ENCODE assay signal across 25 cellular contexts in the genomic region with DNA sequence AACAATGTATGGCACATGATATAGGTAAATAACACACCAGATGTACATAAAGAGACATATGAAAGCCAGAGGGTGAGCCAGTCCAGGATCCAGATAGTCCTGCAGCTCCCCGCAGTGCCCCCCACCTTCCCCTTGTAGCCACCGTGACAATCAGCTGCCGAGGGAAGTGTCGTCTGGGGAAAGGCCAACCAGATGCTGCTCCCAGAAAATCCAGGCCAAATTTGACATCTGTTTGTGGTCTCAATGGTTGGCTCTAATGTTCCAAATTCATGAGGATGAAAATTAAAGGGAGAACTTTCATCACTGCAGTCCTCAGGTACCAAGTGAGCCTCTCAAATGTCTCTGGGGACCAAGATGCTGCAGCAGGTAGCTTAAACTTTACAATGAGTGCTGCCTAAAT.
"Had no signal": no experiment of that assay in that cellular context is flagged by ENCODE, and none has a peak within 500 bp of the region (broad histone marks: within the 10 kb centered on the region; RNA-seq: fewer than 3 reads in every experiment).

No MANE protein-coding gene starts in this region.

- H3K27ac ChIP-seq: gastrocnemius medialis, parathyroid adenoma, right lobe of liver, thoracic aorta, tibial nerve, upper lobe of right lung, uterus had no signal

- DNase-seq: cortex of kidney; effector memory CD8-positive, alpha-beta T cell; foreskin fibroblast; gastrocnemius medialis; head of caudate nucleus; naive B cell; right lobe of liver; stimulated activated CD4-positive, alpha-beta T cell treated with anti-CD3 and anti-CD28 coated beads, Interleukin-12 subunit alpha, Interleukin-12 subunit beta, amount 100 ng/mL, for 4 hours; stimulated activated CD4-positive, alpha-beta T cell treated with anti-CD3 and anti-CD28 coated beads, Interleukin-1b, Interleukin-23, amount 100 ng/mL, for 48 hours; stimulated activated CD4-positive, alpha-beta T cell treated with anti-CD3 and anti-CD28 coated beads, Interleukin-4, amount 100 ng/mL, for 1 hour; stimulated activated CD8-positive, alpha-beta memory T cell treated with anti-CD3 and anti-CD28 coated beads, Interleukin-4, amount 100 ng/mL, for 48 hours; upper lobe of right lung; uterus had no signal

- H3K27me3 Mint-ChIP-seq: memory B cell; naive B cell; progenitor cell of endocrine pancreas; stimulated activated naive CD8-positive, alpha-beta T cell treated with anti-CD3 and anti-CD28 coated beads, Interleukin-15, Interleukin-2, amounts not matched to agents 100 ng/mL and 50 ng/mL, for 24 hours had no signal

- H3K27me3 ChIP-seq: gastrocnemius medialis, right lobe of liver, tibial nerve, upper lobe of right lung, uterus had no signal

- ATAC-seq: effector memory CD8-positive, alpha-beta T cell; gastrocnemius medialis; left lobe of liver; natural killer cell treated with Interleukin-12 subunit alpha and Interleukin-12 subunit beta and Interleukin-15 and Interleukin-18, amount 100 ng/mL, for 72 hours; right lobe of liver; upper lobe of right lung had no signal

- H3K79me2 ChIP-seq: parathyroid adenoma had no signal

- H3K4me2 ChIP-seq: smooth muscle cell had no signal

- H3K4me3 ChIP-seq: gastrocnemius medialis, lung, right lobe of liver, smooth muscle cell, thoracic aorta, tibial nerve, upper lobe of right lung, uterus had no signal

- H3K9me3 ChIP-seq: gastrocnemius medialis, right lobe of liver, thoracic aorta, tibial nerve, upper lobe of right lung, uterus had no signal

- H3K36me3 ChIP-seq: gastrocnemius medialis, right lobe of liver, thoracic aorta, tibial nerve, upper lobe of right lung, uterus had no signal

- H3K27ac Mint-ChIP-seq: effector memory CD8-positive, alpha-beta T cell; memory B cell; progenitor cell of endocrine pancreas; stimulated activated naive CD8-positive, alpha-beta T cell treated with anti-CD3 and anti-CD28 coated beads, Interleukin-15, Interleukin-2, amounts not matched to agents 100 ng/mL and 50 ng/mL, for 24 hours had no signal

- H3K4me1 ChIP-seq: parathyroid adenoma, upper lobe of right lung, uterus had no signal

- H3K36me3 Mint-ChIP-seq: memory B cell; natural killer cell treated with Interleukin-12 subunit alpha and Interleukin-12 subunit beta and Interleukin-15 and Interleukin-18, amount 100 ng/mL, for 72 hours had no signal

- FAIRE-seq: keratinocyte had no signal

- H3K9ac ChIP-seq: parathyroid adenoma had no signal

- H3K9me3 Mint-ChIP-seq: effector memory CD8-positive, alpha-beta T cell; memory B cell; natural killer cell treated with Interleukin-12 subunit alpha and Interleukin-12 subunit beta and Interleukin-15 and Interleukin-18, amount 100 ng/mL, for 72 hours; neural crest cell; stimulated activated naive CD8-positive, alpha-beta T cell treated with anti-CD3 and anti-CD28 coated beads, Interleukin-15, Interleukin-2, amounts not matched to agents 100 ng/mL and 50 ng/mL, for 24 hours had no signal

- H3K4me3 Mint-ChIP-seq: effector memory CD8-positive, alpha-beta T cell; memory B cell; naive B cell; natural killer cell treated with Interleukin-12 subunit alpha and Interleukin-12 subunit beta and Interleukin-15 and Interleukin-18, amount 100 ng/mL, for 72 hours; neural crest cell; stimulated activated naive CD8-positive, alpha-beta T cell treated with anti-CD3 and anti-CD28 coated beads, Interleukin-15, Interleukin-2, amounts not matched to agents 100 ng/mL and 50 ng/mL, for 24 hours had no signal

- H2AFZ ChIP-seq: parathyroid adenoma had no signal
